21 cellular contexts compared by ENCODE assay signal in the genomic region with DNA sequence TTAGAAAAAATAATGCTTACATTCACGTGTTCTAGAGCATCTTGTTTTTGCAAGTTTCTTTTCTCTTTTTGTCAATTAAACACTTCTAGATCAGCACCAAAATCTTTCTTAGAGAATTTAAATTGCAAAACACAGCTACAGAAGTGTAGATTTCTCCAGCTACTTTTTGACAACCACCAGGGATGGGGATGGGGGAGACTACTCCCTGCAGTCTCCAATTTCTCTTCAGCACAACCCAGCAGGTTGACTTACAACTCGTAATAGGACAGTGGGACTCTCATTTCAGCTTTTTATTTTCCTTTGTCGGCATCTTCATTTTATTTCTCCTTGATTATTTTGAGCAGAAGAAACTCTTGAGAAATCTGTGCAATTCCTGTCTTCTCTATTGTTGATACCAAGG.
"Had no signal": no experiment of that assay in that cellular context is flagged by ENCODE, and none has a peak within 500 bp of the region (broad histone marks: within the 10 kb centered on the region; RNA-seq: fewer than 3 reads in every experiment).

No MANE protein-coding gene starts in this region.

- H3K36me3 ChIP-seq: esophagus squamous epithelium, gastroesophageal sphincter, left ventricle myocardium inferior, lower lobe of right lung, neutrophil, right atrium auricular region, sigmoid colon, tibial nerve, upper lobe of right lung had no signal

- H3K27me3 ChIP-seq: esophagus squamous epithelium, neutrophil, right atrium auricular region, sigmoid colon, testis, tibial nerve, upper lobe of right lung had no signal

- DNase-seq: cerebellar nuclear complex; esophagus squamous epithelium; foreskin fibroblast; glutamatergic neuron; immature natural killer cell; left ventricle myocardium inferior; lower lobe of right lung; mesenchymal stem cell; naive B cell; sigmoid colon; stimulated activated CD4-positive, alpha-beta T cell treated with anti-CD3 and anti-CD28 coated beads, Interleukin-2, amount 100 ng/mL, for 24 hours; stimulated activated CD4-positive, alpha-beta T cell treated with anti-CD3 and anti-CD28 coated beads, Interleukin-4, amount 100 ng/mL, for 4 hours; stimulated activated naive B cell treated with anti-CD40 and anti-IgM and Interleukin-4, amounts not matched to agents 10 μg/mL and 1 μg/mL and 100 μg/mL, for 72 hours; stimulated activated naive CD8-positive, alpha-beta T cell treated with anti-CD3 and anti-CD28 coated beads, Interleukin-15, amount 100 ng/mL, for 72 hours; testis; upper lobe of right lung had no signal

- H3K9me3 ChIP-seq: esophagus squamous epithelium, gastroesophageal sphincter, left ventricle myocardium inferior, lower lobe of right lung, neutrophil, right atrium auricular region, sigmoid colon, testis, tibial nerve, upper lobe of right lung had no signal

- ATAC-seq: gastroesophageal sphincter; lower lobe of right lung; stimulated activated naive B cell treated with anti-CD40 and anti-IgM and Interleukin-4, amounts not matched to agents 10 μg/mL and 1 μg/mL and 100 μg/mL, for 72 hours; stimulated activated naive CD8-positive, alpha-beta T cell treated with anti-CD3 and anti-CD28 coated beads, Interleukin-15, amount 100 ng/mL, for 72 hours; upper lobe of right lung had no signal

- H3K4me1 ChIP-seq: esophagus squamous epithelium, gastroesophageal sphincter, left ventricle myocardium inferior, lower lobe of right lung, right atrium auricular region, sigmoid colon, testis, tibial nerve, upper lobe of right lung had no signal

- H3K4me3 ChIP-seq: esophagus squamous epithelium, gastroesophageal sphincter, left ventricle myocardium inferior, lower lobe of right lung, right atrium auricular region, sigmoid colon, skin epidermis, testis, tibial nerve, upper lobe of right lung had no signal
